Comparison of ENCODE assay signal across 8 cellular contexts in genomic region chr19:1020868-1021425, GRCh38. TPM values are rescaled to one million over a fixed set of nuclear protein-coding genes. Genes with fewer than 3 reads are reported as not detected.
A peak's percentile ranks its signal among the peaks of the same experiment; 100 is the strongest.
DNase-seq lines count a peak whose midpoint lies in the region; ATAC-seq and TF ChIP-seq lines count a peak whose summit lies in the region.

TSS of gene TMEM259 (minus strand) at chr19:1021123. CDS start at chr19:1020996, 127 bp downstream.

- peak within 1 kb of the TSS; percentile 89 for H2AK5ac ChIP-seq in neuronal stem cell (ENCODE audit: low read depth, low read length)

- H3K79me1 ChIP-seq in neuronal stem cell (ENCODE audit: low read depth, low read length), result peaks cover 34% of the 10 kb centered on the region

- no peak for TF ChIP-seq POLR2A in NB4 (IDR thresholded peaks at IDR 0.05; ENCODE audit: extremely low read depth, insufficient read length)

- H4K8ac ChIP-seq in neuronal stem cell (ENCODE audit: low read depth, low read length), result peak within 1 kb of the TSS; percentile 50

- H3K27me3 Mint-ChIP-seq in HFFc6 (ENCODE audit: insufficient read depth), result no peaks in the 10 kb centered on the region; the same call in none of the 2 replicates

- peak within 1 kb of the TSS; percentile 89 for H3K27ac ChIP-seq in foreskin keratinocyte
- H3K27ac ChIP-seq in neuronal stem cell (replicated peaks; ENCODE audit: low read length), result peak within 1 kb of the TSS; percentile 62
- H3K27ac ChIP-seq in subcutaneous abdominal adipose tissue (ENCODE audit: low read depth, low read length), result peak within 1 kb of the TSS; percentile 90

- H4K91ac ChIP-seq in neuronal stem cell (ENCODE audit: low read depth, low read length, poor library complexity), result no peak within 1 kb of the TSS

- H3K4ac ChIP-seq in neuronal stem cell (ENCODE audit: low read length), result no peak within 1 kb of the TSS

- H3K9me3 ChIP-seq in neuronal stem cell (replicated peaks in 1 of 2; ENCODE audit: control insufficient read depth in 2 of 2, insufficient read depth in 1 of 2, low read depth in 1 of 2, low read length in 2 of 2), result no peaks in the 10 kb centered on the region
- H3K9me3 ChIP-seq in subcutaneous abdominal adipose tissue (ENCODE audit: control insufficient read depth in 5 of 5, low read length in 5 of 5), result no peaks in the 10 kb centered on the region

- peak within 1 kb of the TSS; percentile 0 for H2BK5ac ChIP-seq in neuronal stem cell (ENCODE audit: low read length)

- H3K4me3 ChIP-seq in NB4 (ENCODE audit: low read depth, low read length) (peak within 1 kb of the TSS; percentile 76), neuronal stem cell (ENCODE audit: low read length in 2 of 2) (peak within 1 kb of the TSS; percentile 88 to 98), subcutaneous abdominal adipose tissue (ENCODE audit: low read depth in 1 of 5, low read length in 5 of 5) (peak within 1 kb of the TSS; percentile 80 to 94 (median 89))

- H3K4me2 ChIP-seq in neuronal stem cell (ENCODE audit: insufficient read depth, low read length, poor library complexity, severe bottlenecking), result peak within 1 kb of the TSS; percentile 75

- H2AFZ ChIP-seq in neuronal stem cell (ENCODE audit: low read length), result peak within 1 kb of the TSS; percentile 77

- H3K4me1 Mint-ChIP-seq in HFFc6 (ENCODE audit: low read depth), result peaks cover 34% of the 10 kb centered on the region

- no peaks in the 10 kb centered on the region for H3K27me3 ChIP-seq in foreskin keratinocyte
- H3K27me3 ChIP-seq in neuronal stem cell (ENCODE audit: control insufficient read depth in 3 of 3, insufficient read depth in 3 of 3, low read depth in 1 of 3, low read length in 3 of 3), result no peaks in the 10 kb centered on the region
- no peaks in the 10 kb centered on the region for H3K27me3 ChIP-seq in subcutaneous abdominal adipose tissue (ENCODE audit: control insufficient read depth in 5 of 5, insufficient read depth in 4 of 5, low read length in 5 of 5)

- H3K36me3 Mint-ChIP-seq in HFFc6 (ENCODE audit: low read depth), result no peaks in the 10 kb centered on the region

- no peak within 1 kb of the TSS for H2BK12ac ChIP-seq in neuronal stem cell (ENCODE audit: low read length)

- ATAC-seq in foreskin keratinocyte, result peak; percentile 73

- peaks cover 0 to 10% of the 10 kb centered on the region in 2 donors for H3K36me3 ChIP-seq in neuronal stem cell (replicated peaks in 1 of 2; ENCODE audit: control insufficient read depth in 2 of 2, insufficient read depth in 2 of 2, low read length in 2 of 2)
- H3K36me3 ChIP-seq in subcutaneous abdominal adipose tissue (ENCODE audit: control insufficient read depth in 5 of 5, insufficient read depth in 5 of 5, low read length in 5 of 5), result no peaks in the 10 kb centered on the region

- H3K4me1 ChIP-seq in foreskin keratinocyte (peaks cover 6% of the 10 kb centered on the region), neuronal stem cell (ENCODE audit: control insufficient read depth in 2 of 2, insufficient read depth in 1 of 2, low read depth in 1 of 2, low read length in 2 of 2) (peaks cover 21 to 37% of the 10 kb centered on the region in 2 donors), subcutaneous abdominal adipose tissue (ENCODE audit: control insufficient read depth in 5 of 5, insufficient read depth in 5 of 5, low read length in 5 of 5) (peaks cover 13 to 55% (median 48%) of the 10 kb centered on the region in 5 donors)

- peak within 1 kb of the TSS; percentile 99 for H3K27ac Mint-ChIP-seq in HFFc6

- H3K9ac ChIP-seq in neuronal stem cell (ENCODE audit: low read depth, low read length, poor library complexity), result peak within 1 kb of the TSS; percentile 98
- peak within 1 kb of the TSS; percentile 63 to 96 (median 94) for H3K9ac ChIP-seq in subcutaneous abdominal adipose tissue (ENCODE audit: low read length in 5 of 5)

- no CpG with 5 or more reads among the region's 68 CpGs for WGBS in neuronal stem cell (ENCODE audit: extremely low coverage in 2 of 2, insufficient read length in 2 of 2, insufficient replicate concordance in 1 of 2), 2 donors

- H2BK15ac ChIP-seq in neuronal stem cell (ENCODE audit: low read length), result peak within 1 kb of the TSS; percentile 39

- no peak within 1 kb of the TSS for H2BK120ac ChIP-seq in neuronal stem cell (ENCODE audit: low read depth, low read length)

- peak within 1 kb of the TSS; percentile 92 for H3K18ac ChIP-seq in neuronal stem cell (ENCODE audit: low read length)

- H3K4me3 Mint-ChIP-seq in HFFc6, result peak within 1 kb of the TSS; percentile 93

- peak within 1 kb of the TSS; percentile 94 for H3K23ac ChIP-seq in neuronal stem cell (ENCODE audit: low read depth, low read length, poor library complexity)

- no peak within 1 kb of the TSS for H3K14ac ChIP-seq in neuronal stem cell (ENCODE audit: low read length)

- no peak; the same call in 1 of the 2 replicates for TF ChIP-seq CTCF in HFFc6 (IDR thresholded peaks at IDR 0.05)
- no peak for TF ChIP-seq CTCF in NB4 (IDR thresholded peaks at IDR 0.05; ENCODE audit: low read depth, low read length)
- TF ChIP-seq CTCF in foreskin keratinocyte (conservative IDR thresholded peaks at IDR 0.05), result peak; percentile 12

- H3K9me3 Mint-ChIP-seq in HFFc6, result peaks cover 4% of the 10 kb centered on the region; the same call in 1 of the 2 replicates

- peak; percentile 94 for DNase-seq in GM04504 (ENCODE audit: low read depth)
- DNase-seq in HFFc6, result peak; percentile 95
- DNase-seq in NB4 (ENCODE audit: low read depth), result peak; percentile 94
- DNase-seq in SK-N-DZ (ENCODE audit: low spot score), result peak; percentile 98
- DNase-seq in activated naive CD4-positive, alpha-beta T cell treated with Interleukin-2 at 50 U/mL for 16 hours, result peak; percentile 98
- peak; percentile 89 to 93 for DNase-seq in foreskin keratinocyte
- peak; percentile 98 for DNase-seq in neuronal stem cell (ENCODE audit: low spot score)

RNA-seq across cellular contexts. Expression of gene TMEM259, which starts in this region (rescaled TPM):
- 100 to 1,000 TPM; 127 to 164 (median 149) TPM for total RNA-seq in HFFc6 (2021; fragmentation: NEBNext Ultra II Directional; extraction: Animal tissue kit (Norgen Biotek cat#: 25700))
- 148 and 150 TPM in 2 replicates for polyA plus RNA-seq in SK-N-DZ (2014; cell fraction: cytosol; rRNA removed)
- 1,654 and 1,796 TPM in 2 replicates for polyA plus RNA-seq in SK-N-DZ (2014; cell fraction: nucleus; rRNA removed)
- total RNA-seq in foreskin keratinocyte, result 81.8 and 89.6 TPM in 2 replicates
- polyA plus RNA-seq in foreskin keratinocyte, result 103 and 113 TPM in 2 replicates
- 113 TPM for polyA plus RNA-seq in neuronal stem cell (2013, experiment 1 of 2)
- polyA plus RNA-seq in neuronal stem cell (2013, experiment 2 of 2), result 111 TPM

Comparison
In these comparisons a context has a peak if more than half of its experiments do, and no peak if none do; other contexts are left out.
1. Peak in every context shown above with its lines: DNase-seq, ATAC-seq, H3K4me3 ChIP-seq and H3K27ac ChIP-seq.